In genomic region chr1:166032901-166033371, GRCh38 we compare ENCODE assay signal across 14 cellular contexts.
DNase-seq lines count a peak whose midpoint lies in the region; ATAC-seq and TF ChIP-seq lines count a peak whose summit lies in the region.
"Had no signal": no experiment of that assay in that cellular context is flagged by ENCODE, and none has a peak within 500 bp of the region (broad histone marks: within the 10 kb centered on the region; RNA-seq: fewer than 3 reads in every experiment).

No MANE protein-coding gene starts in this region.

- peaks cover 18% of the 10 kb centered on the region for H3K27me3 Mint-ChIP-seq in stimulated activated memory B cell treated with anti-CD40 and anti-IgM and Interleukin-4, amounts not matched to agents 10 μg/mL and 1 μg/mL and 100 μg/mL, for 72 hours

- no peaks in the 10 kb centered on the region for H3K27me3 ChIP-seq in BE2C
- no peaks in the 10 kb centered on the region for H3K27me3 ChIP-seq in MG63
- H3K27me3 ChIP-seq: foreskin keratinocyte had no signal

- no peak for ATAC-seq in stimulated activated memory B cell treated with anti-CD40 and anti-IgM and Interleukin-4, amounts not matched to agents 10 μg/mL and 1 μg/mL and 100 μg/mL, for 72 hours
- ATAC-seq: activated CD8-positive, alpha-beta T cell treated with anti-CD3 and anti-CD28 coated beads, Interleukin-2, amount 10 ng/mL, durations not matched to agents 7 days and 5 days; effector memory CD8-positive, alpha-beta T cell; foreskin keratinocyte had no signal

- no peaks in the 10 kb centered on the region for H3K4me1 Mint-ChIP-seq in stimulated activated memory B cell treated with anti-CD40 and anti-IgM and Interleukin-4, amounts not matched to agents 10 μg/mL and 1 μg/mL and 100 μg/mL, for 72 hours
- H3K4me1 Mint-ChIP-seq: B cell had no signal

- H3K36me3 Mint-ChIP-seq in stimulated activated memory B cell treated with anti-CD40 and anti-IgM and Interleukin-4, amounts not matched to agents 10 μg/mL and 1 μg/mL and 100 μg/mL, for 72 hours: no peaks in the 10 kb centered on the region

- H3K4me3 Mint-ChIP-seq in stimulated activated memory B cell treated with anti-CD40 and anti-IgM and Interleukin-4, amounts not matched to agents 10 μg/mL and 1 μg/mL and 100 μg/mL, for 72 hours: no peak overlapping the region
- H3K4me3 Mint-ChIP-seq: activated CD8-positive, alpha-beta T cell treated with anti-CD3 and anti-CD28 coated beads, Interleukin-2, amount 10 ng/mL, durations not matched to agents 7 days and 5 days; B cell; effector memory CD8-positive, alpha-beta T cell had no signal

- no peak for TF ChIP-seq CTCF in BE2C (IDR thresholded peaks at IDR 0.05; ENCODE audit: low read depth, low read length)
- no peak for TF ChIP-seq CTCF in LNCaP clone FGC (IDR thresholded peaks at IDR 0.05; ENCODE audit: control insufficient read depth, extremely low read depth, insufficient read depth)

- H3K27ac Mint-ChIP-seq in stimulated activated memory B cell treated with anti-CD40 and anti-IgM and Interleukin-4, amounts not matched to agents 10 μg/mL and 1 μg/mL and 100 μg/mL, for 72 hours: no peak overlapping the region
- H3K27ac Mint-ChIP-seq: activated CD8-positive, alpha-beta T cell treated with anti-CD3 and anti-CD28 coated beads, Interleukin-2, amount 10 ng/mL, durations not matched to agents 7 days and 5 days; B cell; effector memory CD8-positive, alpha-beta T cell had no signal

- peak; percentile 78 for DNase-seq in BE2C
- DNase-seq in LNCaP clone FGC (ENCODE audit: low read depth): peak; percentile 31
- DNase-seq in NCI-H510A (lab: John Stamatoyannopoulos, UW): peak; percentile 20
- DNase-seq in left kidney (ENCODE audit: low read depth, low spot score): peak; percentile 17
- DNase-seq in activated T-cell treated with anti-CD3 and anti-CD28 coated beads, Interleukin-2, amount 50 U/mL, for 48 hours: no peak
- DNase-seq in SW480 (ENCODE audit: low spot score): no peak
- DNase-seq in MG63: no peak
- DNase-seq: activated CD8-positive, alpha-beta T cell treated with anti-CD3 and anti-CD28 coated beads, Interleukin-2, amount 10 ng/mL, durations not matched to agents 7 days and 5 days; activated gamma-delta T cell; effector memory CD8-positive, alpha-beta T cell; foreskin keratinocyte; GDM1 had no signal

- H3K9me3 ChIP-seq in BE2C (no peaks in the 10 kb centered on the region), MG63 (no peaks in the 10 kb centered on the region)

- H3K36me3 ChIP-seq in BE2C (no peaks in the 10 kb centered on the region), MG63 (no peaks in the 10 kb centered on the region)

- no peak overlapping the region for H3K4me3 ChIP-seq in BE2C (ENCODE audit: low read depth, low read length)
- H3K4me3 ChIP-seq in LNCaP clone FGC (ENCODE audit: low read depth, low read length): no peak overlapping the region
- H3K4me3 ChIP-seq in MG63: no peak overlapping the region

- no peaks in the 10 kb centered on the region for H3K9me3 Mint-ChIP-seq in stimulated activated memory B cell treated with anti-CD40 and anti-IgM and Interleukin-4, amounts not matched to agents 10 μg/mL and 1 μg/mL and 100 μg/mL, for 72 hours

- H3K4me1 ChIP-seq in BE2C: peaks cover 32% of the 10 kb centered on the region
- H3K4me1 ChIP-seq: foreskin keratinocyte had no signal

Comparison
In these comparisons a context has a peak if more than half of its experiments do, and no peak if none do; other contexts are left out.
1. DNase-seq: peak in BE2C (single experiment), LNCaP clone FGC (single experiment), NCI-H510A (single experiment) and left kidney (single experiment); none in activated T-cell treated with anti-CD3 and anti-CD28 coated beads, Interleukin-2, amount 50 U/mL, for 48 hours (0 of 2), SW480 (single experiment) and MG63 (single experiment).